2 cellular contexts compared by ENCODE assay signal in the genomic region with DNA sequence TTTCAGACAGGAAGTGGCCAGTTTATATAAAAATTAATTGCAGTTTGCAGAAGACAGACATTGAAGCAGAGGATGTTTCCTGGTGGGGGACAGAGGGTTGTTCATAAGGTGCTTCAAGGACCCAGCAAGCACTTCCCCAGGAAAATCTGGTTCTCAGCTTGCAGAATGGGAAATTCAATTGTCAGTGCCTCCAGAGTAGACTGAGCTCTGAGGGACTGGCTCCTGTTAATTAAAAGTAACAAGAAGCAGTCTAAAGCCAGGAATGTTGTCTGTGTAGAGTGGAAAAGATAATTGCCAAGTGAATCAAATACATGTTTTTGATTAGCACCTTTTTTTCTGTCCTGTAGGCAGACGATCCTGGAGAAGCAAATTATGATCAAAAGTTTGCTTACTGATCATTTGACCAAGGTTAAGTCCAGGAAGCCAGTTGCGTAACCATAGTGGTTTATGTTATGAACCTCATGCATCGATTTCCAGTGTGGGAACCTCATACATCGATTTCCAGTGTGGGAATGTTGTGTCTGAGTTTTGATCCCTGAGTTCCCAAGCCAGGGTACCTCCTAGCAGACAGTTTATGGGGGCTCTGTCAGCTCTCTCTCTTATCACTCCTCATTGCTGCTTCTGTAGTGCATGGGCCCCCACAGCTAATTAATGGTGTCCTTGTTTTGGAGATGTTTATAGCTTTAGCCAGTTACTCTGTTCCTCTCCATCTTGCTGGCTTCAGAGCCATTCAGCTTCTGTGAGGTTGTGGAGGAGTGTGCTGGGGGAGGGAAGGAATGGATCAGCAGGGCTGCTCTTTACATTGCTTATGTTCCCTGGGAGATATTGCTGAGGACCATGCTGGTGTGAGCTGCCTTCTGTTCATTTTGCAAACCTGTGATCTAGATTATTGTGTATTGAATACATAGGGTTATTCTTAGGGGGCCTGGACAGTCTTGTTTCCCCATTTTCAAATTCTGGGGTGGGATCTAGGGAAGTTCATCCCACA.
TF ChIP-seq lines count a peak whose summit lies in the region.

No MANE protein-coding gene starts in this region.

TF ChIP-seq in IMR-90, 13 proteins besides CTCF, POLR2A, EP300 and RAD21:
- TF ChIP-seq CEBPB (IDR thresholded peaks at IDR 0.05; ENCODE audit: low read depth, low read length) (peak; percentile 95), BHLHE40 (IDR thresholded peaks at IDR 0.05; ENCODE audit: low read depth, low read length) (no peak)

TF ChIP-seq in K562, 482 proteins besides CTCF, POLR2A, EP300 and RAD21:
- TF ChIP-seq, protein P1, sequence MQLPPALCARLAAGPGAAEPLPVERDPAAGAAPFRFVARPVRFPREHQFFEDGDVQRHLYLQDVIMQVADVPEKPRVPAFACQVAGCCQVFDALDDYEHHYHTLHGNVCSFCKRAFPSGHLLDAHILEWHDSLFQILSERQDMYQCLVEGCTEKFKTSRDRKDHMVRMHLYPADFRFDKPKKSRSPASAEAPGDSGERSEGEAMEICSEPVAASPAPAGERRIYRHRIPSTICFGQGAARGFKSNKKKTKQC (CRISPR knock-in tag; IDR thresholded peaks at IDR 0.05): no peak
- TF ChIP-seq ZNF197 (CRISPR knock-in tag; IDR thresholded peaks at IDR 0.05; ENCODE audit: low read depth): no peak
- no peak for TF ChIP-seq YBX1 (IDR thresholded peaks at IDR 0.05)
- no peak for TF ChIP-seq PYGO2 (tag; IDR thresholded peaks at IDR 0.05)
- no peak for TF ChIP-seq POLR2H (tag; IDR thresholded peaks at IDR 0.05; ENCODE audit: low read depth)
- TF ChIP-seq SUPT5H (IDR thresholded peaks at IDR 0.05): no peak
- no peak for TF ChIP-seq RB1 (IDR thresholded peaks at IDR 0.05; ENCODE audit: low read depth)
- no peak for TF ChIP-seq KDM2B (CRISPR knock-in tag; IDR thresholded peaks at IDR 0.05)
- no peak for TF ChIP-seq TRIM28 (IDR thresholded peaks at IDR 0.05)
- TF ChIP-seq CEBPG (CRISPR knock-in tag; IDR thresholded peaks at IDR 0.05): peak; percentile 30; the same call in 1 of the 2 replicates
- TF ChIP-seq CEBPG (tag; conservative IDR thresholded peaks at IDR 0.05 in 1 of 2, IDR thresholded peaks at IDR 0.05 in 1 of 2): peak; percentile 28 to 63; a peak in 2 of 4 replicates
- no peak for TF ChIP-seq SREBF2 (CRISPR knock-in tag; IDR thresholded peaks at IDR 0.05)
- peak; percentile 84 for TF ChIP-seq CEBPB (tag; IDR thresholded peaks at IDR 0.05)
- TF ChIP-seq, protein P2, sequence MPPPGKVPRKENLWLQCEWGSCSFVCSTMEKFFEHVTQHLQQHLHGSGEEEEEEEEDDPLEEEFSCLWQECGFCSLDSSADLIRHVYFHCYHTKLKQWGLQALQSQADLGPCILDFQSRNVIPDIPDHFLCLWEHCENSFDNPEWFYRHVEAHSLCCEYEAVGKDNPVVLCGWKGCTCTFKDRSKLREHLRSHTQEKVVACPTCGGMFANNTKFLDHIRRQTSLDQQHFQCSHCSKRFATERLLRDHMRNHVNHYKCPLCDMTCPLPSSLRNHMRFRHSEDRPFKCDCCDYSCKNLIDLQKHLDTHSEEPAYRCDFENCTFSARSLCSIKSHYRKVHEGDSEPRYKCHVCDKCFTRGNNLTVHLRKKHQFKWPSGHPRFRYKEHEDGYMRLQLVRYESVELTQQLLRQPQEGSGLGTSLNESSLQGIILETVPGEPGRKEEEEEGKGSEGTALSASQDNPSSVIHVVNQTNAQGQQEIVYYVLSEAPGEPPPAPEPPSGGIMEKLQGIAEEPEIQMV (tag; conservative IDR thresholded peaks at IDR 0.05; ENCODE audit: low read depth): no peak
TF ChIP-seq in K562: peak in this region for 2.
